In the genomic region with DNA sequence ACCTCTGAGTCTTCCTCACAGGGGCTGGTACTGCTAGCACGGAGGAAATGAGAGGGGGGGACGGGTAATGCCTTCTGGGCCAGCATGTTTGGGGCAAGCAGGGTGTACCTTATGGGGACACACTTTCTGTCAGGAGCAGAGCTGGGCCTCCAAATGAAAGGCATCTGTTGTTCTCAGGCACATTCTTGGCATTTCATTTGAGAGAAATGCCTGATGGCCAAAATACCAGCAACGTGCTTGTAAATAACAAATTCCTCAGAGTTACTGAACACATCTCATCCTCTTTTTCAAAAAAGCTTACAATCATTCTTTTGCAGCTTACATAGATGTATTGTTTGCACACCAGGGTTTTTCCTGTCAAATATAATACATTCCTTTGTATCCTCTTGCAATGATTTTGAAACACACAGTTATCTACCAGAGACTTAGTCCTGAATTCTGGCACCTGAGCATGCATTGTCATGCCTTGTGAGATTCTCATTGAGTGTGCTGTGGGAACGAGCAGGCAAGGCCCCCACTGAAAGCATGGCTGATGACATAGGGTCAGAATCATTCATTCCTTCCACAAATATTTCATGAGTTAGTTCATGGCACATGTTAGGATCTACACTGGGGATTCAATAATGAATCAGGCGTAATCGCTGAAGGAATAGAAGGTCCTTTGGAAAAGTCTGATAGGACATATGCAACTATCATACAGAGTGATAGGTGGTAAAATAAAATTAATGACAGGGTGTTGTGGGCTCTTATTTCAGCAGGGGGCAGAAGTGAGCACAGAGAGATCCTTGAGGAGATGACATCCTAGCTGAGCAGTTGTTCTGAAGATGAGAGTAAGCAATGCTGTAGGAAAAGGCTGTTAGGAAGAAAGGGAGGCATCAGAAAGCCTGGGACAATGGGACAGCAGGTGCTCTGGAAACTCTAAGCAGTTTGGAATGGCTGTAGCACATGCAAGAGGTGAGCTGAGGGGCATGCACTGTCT, we compare ENCODE assay signal across 10 cellular contexts.
DNase-seq lines count a peak whose midpoint lies in the region; ATAC-seq and TF ChIP-seq lines count a peak whose summit lies in the region.
"Had no signal": no experiment of that assay in that cellular context is flagged by ENCODE, and none has a peak within 500 bp of the region (broad histone marks: within the 10 kb centered on the region; RNA-seq: fewer than 3 reads in every experiment).

No MANE protein-coding gene starts in this region.

- no peak overlapping the region; the same call in 1 of the 2 replicates for H3K27ac Mint-ChIP-seq in WTC11
- H3K27ac Mint-ChIP-seq in activated T-helper 17 cell treated with anti-CD3 and anti-CD28 coated beads, Interleukin-2, amount 50 U/mL, for 72 hours, result no peak overlapping the region

- H3K36me3 Mint-ChIP-seq in WTC11, result peaks cover 7% of the 10 kb centered on the region
- H3K36me3 Mint-ChIP-seq in activated T-helper 17 cell treated with anti-CD3 and anti-CD28 coated beads, Interleukin-2, amount 50 U/mL, for 72 hours (ENCODE audit: low read depth), result no peaks in the 10 kb centered on the region

- CTCF ChIA-PET in AG04450 (lab: Charles Lee), result interaction anchor here (0.5 to 1.8 kb wide), 8 partner anchors 11 to 333 kb away, joined by 3 to 9 read pairs (median 4); partner anchors contain the start of gene GAS1
- CTCF ChIA-PET in WTC11 (lab: Charles Lee), result interaction anchor here (0.6 to 2.5 kb wide), 13 partner anchors 10 to 333 kb away, joined by 3 to 11 read pairs (median 4); partner anchors contain the start of gene GAS1

- H3K27me3 ChIP-seq in AG04450 (ENCODE audit: control insufficient read depth, insufficient read depth, low read length), result no peaks in the 10 kb centered on the region

- peak overlapping the region; percentile 59 for H3K27ac ChIP-seq in AG04450 (ENCODE audit: low read depth, low read length)
- H3K27ac ChIP-seq: parathyroid adenoma had no signal

- H3K4me3 ChIP-seq in AG04450 (ENCODE audit: low read depth, low read length), result no peak overlapping the region

- ATAC-seq in WTC11 (peak; percentile 83), GM18868 (IDR thresholded peaks at IDR 0.05; ENCODE audit: unreplicated experiment) (no peak)
- ATAC-seq in activated T-helper 17 cell treated with anti-CD3 and anti-CD28 coated beads, Interleukin-2, amount 50 U/mL, for 72 hours (replicated peaks), result no peak

- POLR2A ChIA-PET in AG04450 (lab: Yijun Ruan, JAX), result interaction anchor here (0.5 to 1.3 kb wide), 3 partner anchors 66 to 1096 kb away, joined by 3 to 5 read pairs (median 3); no protein-coding TSS in a partner anchor
- POLR2A ChIA-PET in WTC11 (lab: Charles Lee), result interaction anchor here (0.6 kb wide), 1 partner anchor 332 kb away, joined by 3 read pairs; no protein-coding TSS in a partner anchor

- TF ChIP-seq CTCF in AG04450 (IDR thresholded peaks at IDR 0.05; ENCODE audit: low read depth, low read length) (peak; percentile 49), WTC11 (IDR thresholded peaks at IDR 0.05) (peak; percentile 46; the same call in 1 of the 2 replicates)

- DNase-seq in AG04450 (ENCODE audit: low read depth, low spot score) (peak; percentile 37), H4 (ENCODE audit: low spot score) (peak; percentile 24), WTC11 (ENCODE audit: low spot score) (peak; percentile 24), iris pigment epithelial cell (ENCODE audit: low read depth) (peak; percentile 45), Ammon's horn (ENCODE audit: low spot score) (no peak), occipital lobe (lab: John Stamatoyannopoulos, UW) (no peak)
- DNase-seq: activated T-cell treated with anti-CD3 and anti-CD28 coated beads for 4 hours had no signal

- peaks cover 4% of the 10 kb centered on the region; the same call in 1 of the 2 replicates for H3K9me3 Mint-ChIP-seq in WTC11
- H3K9me3 Mint-ChIP-seq in activated T-helper 17 cell treated with anti-CD3 and anti-CD28 coated beads, Interleukin-2, amount 50 U/mL, for 72 hours, result no peaks in the 10 kb centered on the region

- H3K4me3 Mint-ChIP-seq in WTC11, result no peak overlapping the region
- H3K4me3 Mint-ChIP-seq in activated T-helper 17 cell treated with anti-CD3 and anti-CD28 coated beads, Interleukin-2, amount 50 U/mL, for 72 hours, result no peak overlapping the region

- peaks cover 33% of the 10 kb centered on the region for H3K4me1 Mint-ChIP-seq in WTC11
- no peaks in the 10 kb centered on the region for H3K4me1 Mint-ChIP-seq in activated T-helper 17 cell treated with anti-CD3 and anti-CD28 coated beads, Interleukin-2, amount 50 U/mL, for 72 hours

- H3K9me3 ChIP-seq in AG04450 (ENCODE audit: control insufficient read depth, insufficient read depth, low read length), result no peaks in the 10 kb centered on the region

- peaks cover 26% of the 10 kb centered on the region for H3K27me3 Mint-ChIP-seq in WTC11 (ENCODE audit: low read depth)
- peaks cover 10% of the 10 kb centered on the region for H3K27me3 Mint-ChIP-seq in activated T-helper 17 cell treated with anti-CD3 and anti-CD28 coated beads, Interleukin-2, amount 50 U/mL, for 72 hours

TF ChIP-seq in WTC11, 78 proteins besides CTCF, POLR2A, EP300 and RAD21:
- TF ChIP-seq MXD4 (CRISPR knock-in tag; IDR thresholded peaks at IDR 0.05; ENCODE audit: borderline replicate concordance) (no peak), NR2C2 (CRISPR knock-in tag; IDR thresholded peaks at IDR 0.05) (no peak), NFATC4 (CRISPR knock-in tag; IDR thresholded peaks at IDR 0.05) (no peak), JAZF1 (CRISPR knock-in tag; IDR thresholded peaks at IDR 0.05) (no peak), GRHL2 (CRISPR knock-in tag; IDR thresholded peaks at IDR 0.05; ENCODE audit: insufficient replicate concordance, severe bottlenecking) (no peak), FOXP4 (CRISPR knock-in tag; IDR thresholded peaks at IDR 0.05) (no peak), FOXJ3 (CRISPR knock-in tag; IDR thresholded peaks at IDR 0.05; ENCODE audit: borderline replicate concordance) (no peak), TCF7 (CRISPR knock-in tag; IDR thresholded peaks at IDR 0.05; ENCODE audit: low read depth) (no peak)
- TF ChIP-seq, protein P1, sequence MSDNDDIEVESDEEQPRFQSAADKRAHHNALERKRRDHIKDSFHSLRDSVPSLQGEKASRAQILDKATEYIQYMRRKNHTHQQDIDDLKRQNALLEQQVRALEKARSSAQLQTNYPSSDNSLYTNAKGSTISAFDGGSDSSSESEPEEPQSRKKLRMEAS (CRISPR knock-in tag; IDR thresholded peaks at IDR 0.05), result no peak
- TF ChIP-seq, protein P2, sequence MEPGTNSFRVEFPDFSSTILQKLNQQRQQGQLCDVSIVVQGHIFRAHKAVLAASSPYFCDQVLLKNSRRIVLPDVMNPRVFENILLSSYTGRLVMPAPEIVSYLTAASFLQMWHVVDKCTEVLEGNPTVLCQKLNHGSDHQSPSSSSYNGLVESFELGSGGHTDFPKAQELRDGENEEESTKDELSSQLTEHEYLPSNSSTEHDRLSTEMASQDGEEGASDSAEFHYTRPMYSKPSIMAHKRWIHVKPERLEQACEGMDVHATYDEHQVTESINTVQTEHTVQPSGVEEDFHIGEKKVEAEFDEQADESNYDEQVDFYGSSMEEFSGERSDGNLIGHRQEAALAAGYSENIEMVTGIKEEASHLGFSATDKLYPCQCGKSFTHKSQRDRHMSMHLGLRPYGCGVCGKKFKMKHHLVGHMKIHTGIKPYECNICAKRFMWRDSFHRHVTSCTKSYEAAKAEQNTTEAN (CRISPR knock-in tag; IDR thresholded peaks at IDR 0.05), result no peak

Comparison
In these comparisons a context has a peak if more than half of its experiments do, and no peak if none do; other contexts are left out.
1. DNase-seq: peak in AG04450 (single experiment), H4 (single experiment), WTC11 (single experiment) and iris pigment epithelial cell (single experiment); none in Ammon's horn (single experiment) and occipital lobe (single experiment).